ENCODE assay signal across 12 cellular contexts in genomic region chr7:151665363-151665762, GRCh38.
A peak's percentile ranks its signal among the peaks of the same experiment; 100 is the strongest.
DNase-seq lines count a peak whose midpoint lies in the region; ATAC-seq and TF ChIP-seq lines count a peak whose summit lies in the region.
"Had no signal": no experiment of that assay in that cellular context is flagged by ENCODE, and none has a peak within 500 bp of the region (broad histone marks: within the 10 kb centered on the region; RNA-seq: fewer than 3 reads in every experiment).

No MANE protein-coding gene starts in this region.

- H3K4me3 ChIP-seq in subcutaneous abdominal adipose tissue (ENCODE audit: low read depth in 1 of 5, low read length in 5 of 5): no peak overlapping the region
- H3K4me3 ChIP-seq in HAP-1: no peak overlapping the region

- intact Hi-C loops in natural killer cell (cut with micrococcal nuclease): no loop called here

- peaks cover 0 to 5% (median 2%) of the 10 kb centered on the region in 5 donors for H3K36me3 ChIP-seq in subcutaneous abdominal adipose tissue (ENCODE audit: control insufficient read depth in 5 of 5, insufficient read depth in 5 of 5, low read length in 5 of 5)
- H3K36me3 ChIP-seq in HAP-1 (replicated peaks): no peaks in the 10 kb centered on the region

- H3K4me1 Mint-ChIP-seq in natural killer cell: peaks cover 38 to 50% of the 10 kb centered on the region in 2 donors
- H3K4me1 Mint-ChIP-seq in endothelial cell (ENCODE audit: unreplicated experiment): no peaks in the 10 kb centered on the region

- ATAC-seq in left lobe of liver (peak; percentile 18), natural killer cell (no peak)

- DNase-seq in NCI-H1694 treated with DMSO at 0.1 percent for 48 hours (lab: John Stamatoyannopoulos, UW): peak; percentile 79
- DNase-seq in dedifferentiated amniotic fluid mesenchymal stem cell (ENCODE audit: extremely low spot score): peak; percentile 29
- peak; percentile 43 for DNase-seq in left lobe of liver (ENCODE audit: low spot score)
- no peak for DNase-seq in HT-29 (ENCODE audit: low spot score)
- no peak for DNase-seq in HAP-1 (ENCODE audit: low spot score in 2 of 2)
- DNase-seq in natural killer cell: no peak
- no peak for DNase-seq in endothelial cell (ENCODE audit: low spot score)
- DNase-seq: activated gamma-delta T cell treated with Interleukin-2 at 50 U/mL for 16 hours; NCI-H2029; small intestine; stimulated activated CD8-positive, alpha-beta memory T cell treated with anti-CD3 and anti-CD28 coated beads, Interleukin-4, amount 100 ng/mL, for 48 hours had no signal

- TF ChIP-seq CTCF in natural killer cell (IDR thresholded peaks at IDR 0.05) (no peak), endothelial cell (IDR thresholded peaks at IDR 0.05; ENCODE audit: unreplicated experiment) (no peak)

- no peaks in the 10 kb centered on the region for H3K27me3 ChIP-seq in subcutaneous abdominal adipose tissue (ENCODE audit: control insufficient read depth in 5 of 5, insufficient read depth in 4 of 5, low read length in 5 of 5)
- H3K27me3 ChIP-seq in HAP-1 (ENCODE audit: low read depth): peaks cover 5% of the 10 kb centered on the region; the same call in 1 of the 2 replicates

- peak overlapping the region; percentile 63 for H3K27ac ChIP-seq in subcutaneous abdominal adipose tissue (ENCODE audit: low read depth, low read length)

- H3K4me1 ChIP-seq in subcutaneous abdominal adipose tissue (ENCODE audit: control insufficient read depth in 5 of 5, insufficient read depth in 5 of 5, low read length in 5 of 5): peaks cover 0 to 44% (median 29%) of the 10 kb centered on the region in 5 donors
- no peaks in the 10 kb centered on the region for H3K4me1 ChIP-seq in HAP-1

- no peaks in the 10 kb centered on the region for H3K9me3 Mint-ChIP-seq in natural killer cell
- H3K9me3 Mint-ChIP-seq in endothelial cell (ENCODE audit: unreplicated experiment): no peaks in the 10 kb centered on the region

- H3K36me3 Mint-ChIP-seq in natural killer cell (no peaks in the 10 kb centered on the region), endothelial cell (ENCODE audit: low read depth, unreplicated experiment) (peaks cover 4% of the 10 kb centered on the region)

- H3K9ac ChIP-seq in subcutaneous abdominal adipose tissue (ENCODE audit: low read length in 5 of 5): no peak overlapping the region

- H3K4me3 Mint-ChIP-seq in natural killer cell (no peak overlapping the region), endothelial cell (ENCODE audit: unreplicated experiment) (no peak overlapping the region)

- H3K27me3 Mint-ChIP-seq in natural killer cell (ENCODE audit: low read depth in 2 of 2) (no peaks in the 10 kb centered on the region), endothelial cell (ENCODE audit: unreplicated experiment) (no peaks in the 10 kb centered on the region)

- H3K27ac Mint-ChIP-seq in natural killer cell: no peak overlapping the region
- no peak overlapping the region for H3K27ac Mint-ChIP-seq in endothelial cell (ENCODE audit: unreplicated experiment)

- in situ Hi-C loops in HAP-1 (cut with MboI; ENCODE audit: low sequenced_read_pairs): no loop called here

- peaks cover 0 to 4% (median 0%) of the 10 kb centered on the region in 5 donors for H3K9me3 ChIP-seq in subcutaneous abdominal adipose tissue (ENCODE audit: control insufficient read depth in 5 of 5, low read length in 5 of 5)
- no peaks in the 10 kb centered on the region for H3K9me3 ChIP-seq in HAP-1

Comparison
In these comparisons a context has a peak if more than half of its experiments do, and no peak if none do; other contexts are left out.
1. DNase-seq: peak in NCI-H1694 treated with DMSO at 0.1 percent for 48 hours (single experiment), dedifferentiated amniotic fluid mesenchymal stem cell (single experiment) and left lobe of liver (single experiment); none in HT-29 (single experiment), HAP-1 (0 of 2), natural killer cell (single experiment) and endothelial cell (single experiment).